Comparison of ENCODE assay signal across 10 cellular contexts in the genomic region with DNA sequence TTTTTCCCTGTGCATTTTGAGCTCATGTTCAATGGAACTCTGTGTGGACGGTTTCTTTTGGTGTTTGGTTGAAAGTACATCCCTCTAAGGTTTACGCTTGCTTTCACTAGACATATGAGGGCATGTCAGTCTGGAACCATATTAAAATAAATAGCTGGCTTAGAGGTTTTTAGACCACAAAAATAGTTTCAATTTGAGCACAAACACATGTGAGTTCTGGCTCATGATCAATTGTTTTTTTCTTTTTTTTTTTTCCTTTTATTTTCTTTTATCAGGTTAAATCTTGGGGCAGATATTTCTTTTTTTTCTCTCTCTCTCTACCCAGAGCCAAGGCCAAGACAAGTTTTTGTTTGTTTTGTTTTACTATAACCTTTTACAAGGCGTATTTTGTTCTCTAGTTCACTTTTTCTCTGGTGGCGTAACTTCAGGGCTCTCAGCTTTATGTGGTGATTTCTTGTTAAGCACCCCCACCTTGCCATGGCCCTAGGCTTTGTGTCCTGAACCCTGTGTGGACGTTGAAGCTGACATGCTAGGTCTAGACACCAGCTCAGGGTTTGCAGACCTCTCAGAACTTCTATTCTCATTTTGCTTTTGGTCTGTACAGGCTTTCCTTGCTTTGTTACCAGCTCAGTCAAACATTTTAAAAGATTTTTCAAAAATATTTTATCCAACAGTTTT.
DNase-seq lines count a peak whose midpoint lies in the region; ATAC-seq and TF ChIP-seq lines count a peak whose summit lies in the region.
"Had no signal": no experiment of that assay in that cellular context is flagged by ENCODE, and none has a peak within 500 bp of the region (broad histone marks: within the 10 kb centered on the region; RNA-seq: fewer than 3 reads in every experiment).

No MANE protein-coding gene starts in this region.

- H3K4me3 ChIP-seq in GM12864 (ENCODE audit: low read depth, low read length) (no peak overlapping the region), astrocyte of the spinal cord (ENCODE audit: low read depth, low read length) (no peak overlapping the region), spleen (no peak overlapping the region), WERI-Rb-1 (ENCODE audit: low read depth, low read length) (no peak overlapping the region)
- H3K4me3 ChIP-seq: Peyer's patch, stomach had no signal

- no peak overlapping the region for H3K4me3 Mint-ChIP-seq in nephron progenitor cell

- H3K9me3 ChIP-seq in spleen: no peaks in the 10 kb centered on the region
- H3K9me3 ChIP-seq in WERI-Rb-1 (ENCODE audit: severe bottlenecking): no peaks in the 10 kb centered on the region
- H3K9me3 ChIP-seq: Peyer's patch, stomach had no signal

- H3K36me3 ChIP-seq in spleen (no peaks in the 10 kb centered on the region), WERI-Rb-1 (no peaks in the 10 kb centered on the region)
- H3K36me3 ChIP-seq: Peyer's patch, stomach had no signal

- TF ChIP-seq POLR2A in spleen (IDR thresholded peaks at IDR 0.05): no peak

- H3K9me3 Mint-ChIP-seq in nephron progenitor cell: peaks cover 14% of the 10 kb centered on the region

- H3K27ac Mint-ChIP-seq in nephron progenitor cell: no peak overlapping the region

- in situ Hi-C loops in astrocyte of the spinal cord (cut with HindIII; ENCODE audit: low sequenced_read_pairs): no loop called here

- WGBS in spleen, 5 donors: 61 to 77% (median 70%) methylated on average over 5 of the region's 5 CpGs

- H3K27me3 Mint-ChIP-seq in nephron progenitor cell (ENCODE audit: low read depth, poor library complexity): no peaks in the 10 kb centered on the region

- no peaks in the 10 kb centered on the region for H3K27me3 ChIP-seq in spleen (replicated peaks in 1 of 7)
- H3K27me3 ChIP-seq in WERI-Rb-1 (ENCODE audit: insufficient read depth, low read depth, severe bottlenecking): no peaks in the 10 kb centered on the region
- H3K27me3 ChIP-seq: Peyer's patch, stomach had no signal

- peak overlapping the region in 1 of 8 donors; percentile 11 for H3K27ac ChIP-seq in spleen
- no peak overlapping the region for H3K27ac ChIP-seq in WERI-Rb-1
- H3K27ac ChIP-seq: Peyer's patch had no signal

- peak; percentile 43 for DNase-seq in GM12864 (ENCODE audit: low read depth)
- DNase-seq in astrocyte of the spinal cord (ENCODE audit: low read depth, low spot score): peak; percentile 25
- no peak for DNase-seq in spleen
- DNase-seq in nephron progenitor cell: no peak
- DNase-seq in ecto neural progenitor cell (ENCODE audit: low spot score): no peak
- DNase-seq in WERI-Rb-1: no peak
- DNase-seq: Peyer's patch, stomach had no signal

- TF ChIP-seq CTCF in GM12864 (IDR thresholded peaks at IDR 0.05; ENCODE audit: low read depth, low read length, missing control alignments) (no peak), astrocyte of the spinal cord (IDR thresholded peaks at IDR 0.05; ENCODE audit: low read depth, low read length) (no peak), spleen (IDR thresholded peaks at IDR 0.05 in 8 of 11, conservative IDR thresholded peaks at IDR 0.05 in 3 of 11) (no peak), nephron progenitor cell (IDR thresholded peaks at IDR 0.05) (no peak), WERI-Rb-1 (IDR thresholded peaks at IDR 0.05; ENCODE audit: low read depth, low read length) (no peak)

- H3K36me3 Mint-ChIP-seq in nephron progenitor cell (ENCODE audit: low read depth): peaks cover 12% of the 10 kb centered on the region

- ATAC-seq in GM19468 (IDR thresholded peaks at IDR 0.05; ENCODE audit: extremely low read depth, unreplicated experiment): peak; percentile 73
- peak; percentile 59 for ATAC-seq in HG03135 (IDR thresholded peaks at IDR 0.05; ENCODE audit: unreplicated experiment)

- H3K4me1 ChIP-seq in spleen: peaks cover 0 to 24% (median 9%) of the 10 kb centered on the region in 6 donors
- H3K4me1 ChIP-seq: Peyer's patch had no signal

- intact Hi-C loops in spleen (cut with DNase I; ENCODE audit: low total_unique reads): no loop called here

- peaks cover 40% of the 10 kb centered on the region for H3K4me1 Mint-ChIP-seq in nephron progenitor cell

Comparison
In these comparisons a context has a peak if more than half of its experiments do, and no peak if none do; other contexts are left out.
1. DNase-seq: peak in GM12864 (single experiment) and astrocyte of the spinal cord (single experiment); none in spleen (single experiment), nephron progenitor cell (single experiment), ecto neural progenitor cell (single experiment) and WERI-Rb-1 (single experiment).